Comparison of ENCODE assay signal across 11 cellular contexts in the genomic region with DNA sequence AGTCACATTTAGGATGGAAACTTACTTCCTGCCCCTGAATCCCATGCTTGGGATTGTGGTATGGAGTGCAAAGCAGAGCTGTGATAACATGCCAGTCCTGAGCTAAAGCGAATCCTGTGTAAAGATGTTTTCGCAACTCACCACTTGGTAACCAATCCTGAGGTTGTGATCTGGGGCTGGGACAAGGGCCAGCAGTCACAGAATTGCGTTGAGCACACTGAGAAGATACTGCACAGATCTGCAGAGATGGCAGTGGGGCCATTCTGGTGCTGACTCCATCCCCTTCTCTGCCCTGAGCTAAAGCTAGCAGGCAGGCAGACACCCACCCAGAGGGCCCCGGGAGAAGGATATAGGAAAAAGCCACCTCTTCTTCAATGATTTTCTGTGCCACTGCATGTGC.
A peak's percentile ranks its signal among the peaks of the same experiment; 100 is the strongest.
DNase-seq lines count a peak whose midpoint lies in the region; ATAC-seq lines count a peak whose summit lies in the region.
"Had no signal": no experiment of that assay in that cellular context is flagged by ENCODE, and none has a peak within 500 bp of the region (broad histone marks: within the 10 kb centered on the region; RNA-seq: fewer than 3 reads in every experiment).

No MANE protein-coding gene starts in this region.

- H3K4me3 ChIP-seq in skeletal muscle cell (ENCODE audit: low read depth, low read length), result no peak overlapping the region

- DNase-seq in HuH-7 (ENCODE audit: low spot score) (peak; percentile 66), cerebellar cortex (ENCODE audit: low spot score) (peak; percentile 64), iris pigment epithelial cell (ENCODE audit: low read depth) (peak; percentile 76), skeletal muscle cell (ENCODE audit: low read depth) (peak; percentile 15), NCI-H345 (lab: John Stamatoyannopoulos, UW) (no peak), Kasumi-1 (lab: John Stamatoyannopoulos, UW) (no peak)
- no peak for DNase-seq in stimulated activated naive CD8-positive, alpha-beta T cell treated with anti-CD3 and anti-CD28 coated beads, Interleukin-15, Interleukin-2, amounts not matched to agents 100 U/mL and 50 U/mL, for 24 hours
- DNase-seq: activated CD4-positive, alpha-beta T cell treated with anti-CD3 and anti-CD28 coated beads for 4 hours; activated effector memory CD4-positive, alpha-beta T cell treated with anti-CD3 and anti-CD28 coated beads, Interleukin-2, amount 50 U/mL, for 16 hours; COR-L47 had no signal

- ATAC-seq in stimulated activated naive CD8-positive, alpha-beta T cell treated with anti-CD3 and anti-CD28 coated beads, Interleukin-15, Interleukin-2, amounts not matched to agents 100 U/mL and 50 U/mL, for 24 hours, result no peak
- no peak for ATAC-seq in GM18907 (IDR thresholded peaks at IDR 0.05; ENCODE audit: unreplicated experiment)

Comparison
In these comparisons a context has a peak if more than half of its experiments do, and no peak if none do; other contexts are left out.
1. DNase-seq: peak in HuH-7 (single experiment), cerebellar cortex (single experiment), iris pigment epithelial cell (single experiment) and skeletal muscle cell (single experiment); none in stimulated activated naive CD8-positive, alpha-beta T cell treated with anti-CD3 and anti-CD28 coated beads, Interleukin-15, Interleukin-2, amounts not matched to agents 100 U/mL and 50 U/mL, for 24 hours (single experiment), NCI-H345 (single experiment) and Kasumi-1 (0 of 2).